37 cellular contexts compared by ENCODE assay signal in genomic region chr3:158273646-158274045, GRCh38.
"Had no signal": no experiment of that assay in that cellular context is flagged by ENCODE, and none has a peak within 500 bp of the region (broad histone marks: within the 10 kb centered on the region; RNA-seq: fewer than 3 reads in every experiment).

No MANE protein-coding gene starts in this region.

- H3K9me3 Mint-ChIP-seq: activated CD4-positive, alpha-beta memory T cell treated with anti-CD3 and anti-CD28 coated beads, Interleukin-2, amount 10 ng/mL, durations not matched to agents 7 days and 5 days; central memory CD8-positive, alpha-beta T cell had no signal

- H3K27me3 ChIP-seq: adrenal gland, cardiac muscle cell, Peyer's patch had no signal

- H3K27ac ChIP-seq: adrenal gland, cardiac muscle cell, KMS-11, Peyer's patch, WERI-Rb-1 had no signal

- H3K27ac Mint-ChIP-seq: activated CD4-positive, alpha-beta memory T cell treated with anti-CD3 and anti-CD28 coated beads, Interleukin-2, amount 10 ng/mL, durations not matched to agents 7 days and 5 days; activated CD8-positive, alpha-beta memory T cell treated with anti-CD3 and anti-CD28 coated beads, Interleukin-2, amount 10 ng/mL, durations not matched to agents 7 days and 5 days; activated naive CD8-positive, alpha-beta T cell treated with anti-CD3 and anti-CD28 coated beads for 36 hours had no signal

- H3K4me3 Mint-ChIP-seq: activated CD4-positive, alpha-beta memory T cell treated with anti-CD3 and anti-CD28 coated beads, Interleukin-2, amount 10 ng/mL, durations not matched to agents 7 days and 5 days; activated CD8-positive, alpha-beta memory T cell treated with anti-CD3 and anti-CD28 coated beads, Interleukin-2, amount 10 ng/mL, durations not matched to agents 7 days and 5 days; activated naive CD8-positive, alpha-beta T cell treated with anti-CD3 and anti-CD28 coated beads for 36 hours; central memory CD8-positive, alpha-beta T cell had no signal

- DNase-seq: activated CD4-positive, alpha-beta memory T cell treated with anti-CD3 and anti-CD28 coated beads, Interleukin-2, amount 10 ng/mL, durations not matched to agents 7 days and 5 days; activated CD4-positive, alpha-beta T cell treated with anti-CD3 and anti-CD28 coated beads for 1 hour; activated CD4-positive, alpha-beta T cell treated with anti-CD3 and anti-CD28 coated beads for 48 hours; activated CD4-positive, CD25-positive, alpha-beta regulatory T cell; activated CD8-positive, alpha-beta memory T cell treated with anti-CD3 and anti-CD28 coated beads for 24 hours; activated CD8-positive, alpha-beta memory T cell treated with anti-CD3 and anti-CD28 coated beads, Interleukin-2, amount 10 ng/mL, durations not matched to agents 7 days and 5 days; activated CD8-positive, alpha-beta memory T cell treated with anti-CD3 and anti-CD28 coated beads, Interleukin-2, amount 50 U/mL, for 48 hours; activated effector memory CD4-positive, alpha-beta T cell treated with anti-CD3 and anti-CD28 coated beads, Interleukin-2, amount 50 U/mL, for 16 hours; activated naive CD4-positive, alpha-beta T cell; activated naive CD4-positive, alpha-beta T cell treated with anti-CD3 and anti-CD28 coated beads, Interleukin-2, amount 50 U/mL, for 16 hours; activated naive CD8-positive, alpha-beta T cell treated with anti-CD3 and anti-CD28 coated beads for 36 hours; activated T-cell treated with anti-CD3 and anti-CD28 coated beads, Interleukin-2, amount 50 U/mL, for 48 hours; adrenal gland; anterior cingulate cortex; MM.1S; MV-4-11; NCI-H1092; NCI-H146; NCI-H187; NCI-H2029 treated with DMSO at 0.1 percent for 48 hours; NCI-H2107; NCI-H2171; NCI-H510A; NCI-H526; NCI-H748 treated with DMSO at 0.1 percent for 48 hours; NK-92 treated with Interleukin-12 subunit alpha and Interleukin-12 subunit beta, amount 100 ng/mL, for 24 hours; PC-3; Peyer's patch; RPMI8226; SW 1271; T-helper 1 cell; T-helper 2 cell; T-helper 9 cell; WERI-Rb-1 had no signal

- H3K4me1 ChIP-seq: adrenal gland, Peyer's patch had no signal

- H3K4me3 ChIP-seq: adrenal gland, cardiac muscle cell, Peyer's patch had no signal

- H3K27me3 Mint-ChIP-seq: activated CD4-positive, alpha-beta memory T cell treated with anti-CD3 and anti-CD28 coated beads, Interleukin-2, amount 10 ng/mL, durations not matched to agents 7 days and 5 days; activated CD8-positive, alpha-beta memory T cell treated with anti-CD3 and anti-CD28 coated beads, Interleukin-2, amount 10 ng/mL, durations not matched to agents 7 days and 5 days; activated naive CD8-positive, alpha-beta T cell treated with anti-CD3 and anti-CD28 coated beads for 36 hours; central memory CD8-positive, alpha-beta T cell had no signal

- ATAC-seq: activated CD8-positive, alpha-beta memory T cell treated with anti-CD3 and anti-CD28 coated beads, Interleukin-2, amount 10 ng/mL, durations not matched to agents 7 days and 5 days; PC-3 had no signal

- H3K9me3 ChIP-seq: Peyer's patch had no signal

- H3K4me1 Mint-ChIP-seq: activated CD4-positive, alpha-beta memory T cell treated with anti-CD3 and anti-CD28 coated beads, Interleukin-2, amount 10 ng/mL, durations not matched to agents 7 days and 5 days; activated CD8-positive, alpha-beta memory T cell treated with anti-CD3 and anti-CD28 coated beads, Interleukin-2, amount 10 ng/mL, durations not matched to agents 7 days and 5 days; activated naive CD8-positive, alpha-beta T cell treated with anti-CD3 and anti-CD28 coated beads for 36 hours; central memory CD8-positive, alpha-beta T cell had no signal

- H3K36me3 ChIP-seq: adrenal gland, cardiac muscle cell, Peyer's patch, WERI-Rb-1 had no signal
